ENCODE assay signal across 12 cellular contexts in genomic region chr20:20547876-20548266, GRCh38.
DNase-seq lines count a peak whose midpoint lies in the region; ATAC-seq and TF ChIP-seq lines count a peak whose summit lies in the region.
"Had no signal": no experiment of that assay in that cellular context is flagged by ENCODE, and none has a peak within 500 bp of the region (broad histone marks: within the 10 kb centered on the region; RNA-seq: fewer than 3 reads in every experiment).

No MANE protein-coding gene starts in this region.

- intact Hi-C loops in CD4-positive, alpha-beta T cell (cut with DNase I, micrococcal nuclease), result no loop called here
- intact Hi-C loops in activated T-helper 2 cell treated with anti-CD3 and anti-CD28 coated beads, Interferon-gamma antibody, Interleukin-2, Interleukin-4, amounts not matched to agents 10 μg/mL and 5 μg/mL and 100 μg/mL, durations not matched to agents 14 hours and 24 hours and 36 hours (cut with micrococcal nuclease), result loop anchor here (2.0 kb wide), 1 partner anchor 51 kb away; no protein-coding TSS in a partner anchor

- H4K20me1 ChIP-seq in Loucy (ENCODE audit: insufficient read depth, low read length, poor library complexity, severe bottlenecking), result no peaks in the 10 kb centered on the region

- H3K9ac ChIP-seq in Loucy (ENCODE audit: low read depth, low read length, poor library complexity, severe bottlenecking), result no peak overlapping the region
- H3K9ac ChIP-seq in endocrine pancreas (ENCODE audit: control insufficient read depth, insufficient read depth, low read length), result no peak overlapping the region

- H3K9me3 ChIP-seq in CD4-positive, alpha-beta T cell (ENCODE audit: control insufficient read depth, low read length), result no peaks in the 10 kb centered on the region
- no peaks in the 10 kb centered on the region for H3K9me3 ChIP-seq in Loucy (ENCODE audit: insufficient read depth, low read depth, low read length)
- H3K9me3 ChIP-seq in endocrine pancreas (ENCODE audit: control insufficient read depth, low read length), result no peaks in the 10 kb centered on the region

- H3K4me3 ChIP-seq in Loucy (ENCODE audit: low read length, poor library complexity, severe bottlenecking), result peak overlapping the region; percentile 5
- peak overlapping the region; percentile 15 for H3K4me3 ChIP-seq in endocrine pancreas (ENCODE audit: control insufficient read depth, insufficient read depth, low read length)
- H3K4me3 ChIP-seq: GM23338 had no signal

- no peaks in the 10 kb centered on the region for H3K9me3 Mint-ChIP-seq in CD4-positive, alpha-beta T cell
- H3K9me3 Mint-ChIP-seq in activated T-helper 2 cell treated with anti-CD3 and anti-CD28 coated beads, Interferon-gamma antibody, Interleukin-2, Interleukin-4, amounts not matched to agents 10 μg/mL and 5 μg/mL and 100 μg/mL, durations not matched to agents 14 hours and 24 hours and 36 hours, result no peaks in the 10 kb centered on the region
- H3K9me3 Mint-ChIP-seq: GM23338 had no signal

- CTCF ChIA-PET in CD4-positive, alpha-beta T cell (lab: Charles Lee), result no interaction called here

- H3K9me2 ChIP-seq in Loucy (replicated peaks; ENCODE audit: low read depth, low read length), result no peaks in the 10 kb centered on the region

- H3K27ac Mint-ChIP-seq in CD4-positive, alpha-beta T cell, result peak overlapping the region; percentile 51
- no peak overlapping the region for H3K27ac Mint-ChIP-seq in activated T-helper 2 cell treated with anti-CD3 and anti-CD28 coated beads, Interferon-gamma antibody, Interleukin-2, Interleukin-4, amounts not matched to agents 10 μg/mL and 5 μg/mL and 100 μg/mL, durations not matched to agents 14 hours and 24 hours and 36 hours
- H3K27ac Mint-ChIP-seq: GM23338 had no signal

- peaks cover 59% of the 10 kb centered on the region for H3K36me3 Mint-ChIP-seq in CD4-positive, alpha-beta T cell (ENCODE audit: low read depth)
- peaks cover 26% of the 10 kb centered on the region for H3K36me3 Mint-ChIP-seq in activated T-helper 2 cell treated with anti-CD3 and anti-CD28 coated beads, Interferon-gamma antibody, Interleukin-2, Interleukin-4, amounts not matched to agents 10 μg/mL and 5 μg/mL and 100 μg/mL, durations not matched to agents 14 hours and 24 hours and 36 hours (ENCODE audit: low read depth)

- no peaks in the 10 kb centered on the region for H3F3A ChIP-seq in Loucy (ENCODE audit: low read depth)

- peak overlapping the region; percentile 32 for H3K4me2 ChIP-seq in Loucy (ENCODE audit: low read depth, low read length, poor library complexity, severe bottlenecking)
- H3K4me2 ChIP-seq: GM23338 had no signal

- TF ChIP-seq CTCF in CD4-positive, alpha-beta T cell (IDR thresholded peaks at IDR 0.05), result no peak
- no peak for TF ChIP-seq CTCF in Loucy (conservative IDR thresholded peaks at IDR 0.05; ENCODE audit: low read length)

- no peaks in the 10 kb centered on the region for H3K36me3 ChIP-seq in Loucy (ENCODE audit: insufficient read depth, low read length)
- no peaks in the 10 kb centered on the region for H3K36me3 ChIP-seq in endocrine pancreas (ENCODE audit: control insufficient read depth, insufficient read depth, low read length)

- H2AFZ ChIP-seq in Loucy (ENCODE audit: low read length), result no peak overlapping the region
- H2AFZ ChIP-seq: GM23338 had no signal

- H3K79me2 ChIP-seq in Loucy (ENCODE audit: insufficient read depth, low read length), result no peaks in the 10 kb centered on the region

- no peak for ATAC-seq in CD4-positive, alpha-beta T cell (ENCODE audit: poor library complexity)
- ATAC-seq in stimulated activated naive CD8-positive, alpha-beta T cell treated with anti-CD3 and anti-CD28 coated beads, Interleukin-15, Interleukin-2, amounts not matched to agents 100 U/mL and 50 U/mL, for 24 hours, result peak; percentile 28
- ATAC-seq: GM23338 had no signal

- no peaks in the 10 kb centered on the region for H3K27me3 Mint-ChIP-seq in CD4-positive, alpha-beta T cell
- no peaks in the 10 kb centered on the region for H3K27me3 Mint-ChIP-seq in activated T-helper 2 cell treated with anti-CD3 and anti-CD28 coated beads, Interferon-gamma antibody, Interleukin-2, Interleukin-4, amounts not matched to agents 10 μg/mL and 5 μg/mL and 100 μg/mL, durations not matched to agents 14 hours and 24 hours and 36 hours (ENCODE audit: low read depth)

- no peak for DNase-seq in CD4-positive, alpha-beta T cell
- no peak for DNase-seq in stimulated activated naive CD8-positive, alpha-beta T cell treated with anti-CD3 and anti-CD28 coated beads, Interleukin-15, Interleukin-2, amounts not matched to agents 100 U/mL and 50 U/mL, for 24 hours
- DNase-seq in NCI-H146 treated with DMSO at 0.1 percent for 48 hours (lab: John Stamatoyannopoulos, UW; ENCODE audit: unreplicated experiment) (no peak), NCI-H774 (lab: John Stamatoyannopoulos, UW) (no peak)
- no peak for DNase-seq in activated T-helper 2 cell treated with anti-CD3 and anti-CD28 coated beads, Interferon-gamma antibody, Interleukin-2, Interleukin-4, amounts not matched to agents 10 μg/mL and 5 μg/mL and 100 μg/mL, durations not matched to agents 14 hours and 24 hours and 36 hours (ENCODE audit: low spot score)
- DNase-seq: DMS79 treated with DMSO at 0.1 percent for 48 hours, GDM1, NCI-H510A had no signal

- H3K4me1 ChIP-seq in Loucy (ENCODE audit: insufficient read depth, low read length, poor library complexity, severe bottlenecking), result peaks cover 27% of the 10 kb centered on the region
- H3K4me1 ChIP-seq in endocrine pancreas (ENCODE audit: control insufficient read depth, insufficient read depth, low read length), result peaks cover 61% of the 10 kb centered on the region

- POLR2A ChIA-PET in CD4-positive, alpha-beta T cell (lab: Charles Lee), result no interaction called here

- no peaks in the 10 kb centered on the region for H3K27me3 ChIP-seq in CD4-positive, alpha-beta T cell (ENCODE audit: control insufficient read depth, insufficient read depth, low read length)
- no peaks in the 10 kb centered on the region for H3K27me3 ChIP-seq in Loucy (ENCODE audit: insufficient read depth, low read length, poor library complexity, severe bottlenecking)
- H3K27me3 ChIP-seq in endocrine pancreas (ENCODE audit: control insufficient read depth, insufficient read depth, low read length), result no peaks in the 10 kb centered on the region

- no peak overlapping the region for H3K4me3 Mint-ChIP-seq in CD4-positive, alpha-beta T cell
- no peak overlapping the region for H3K4me3 Mint-ChIP-seq in activated T-helper 2 cell treated with anti-CD3 and anti-CD28 coated beads, Interferon-gamma antibody, Interleukin-2, Interleukin-4, amounts not matched to agents 10 μg/mL and 5 μg/mL and 100 μg/mL, durations not matched to agents 14 hours and 24 hours and 36 hours (ENCODE audit: low read depth)
- H3K4me3 Mint-ChIP-seq: GM23338 had no signal

- H3K4me1 Mint-ChIP-seq in CD4-positive, alpha-beta T cell (ENCODE audit: low read depth), result peaks cover 31% of the 10 kb centered on the region
- peaks cover 34% of the 10 kb centered on the region for H3K4me1 Mint-ChIP-seq in activated T-helper 2 cell treated with anti-CD3 and anti-CD28 coated beads, Interferon-gamma antibody, Interleukin-2, Interleukin-4, amounts not matched to agents 10 μg/mL and 5 μg/mL and 100 μg/mL, durations not matched to agents 14 hours and 24 hours and 36 hours (ENCODE audit: low read depth)
- H3K4me1 Mint-ChIP-seq: GM23338 had no signal

- H3K27ac ChIP-seq in CD4-positive, alpha-beta T cell (ENCODE audit: low read depth, low read length), result no peak overlapping the region
- H3K27ac ChIP-seq: HL-60 had no signal
